Comparison of ENCODE assay signal across 8 cellular contexts in genomic region chr18:12990977-12991838, GRCh38. TPM values are rescaled to one million over a fixed set of nuclear protein-coding genes. Genes with fewer than 3 reads are reported as not detected.
A peak's percentile ranks its signal among the peaks of the same experiment; 100 is the strongest.
DNase-seq lines count a peak whose midpoint lies in the region; ATAC-seq and TF ChIP-seq lines count a peak whose summit lies in the region.

TSS of gene CEP192 (plus strand) at chr18:12991362. CDS start at chr18:12999425, 8,063 bp downstream.

- H4K20me1 ChIP-seq in KMS-11 (ENCODE audit: insufficient read depth) = peaks cover 3% of the 10 kb centered on the region

- H3K27ac ChIP-seq in KMS-11 (peak within 1 kb of the TSS; percentile 68), Peyer's patch (peak within 1 kb of the TSS; percentile 63 to 94 (median 88)), muscle layer of duodenum (ENCODE audit: low read length) (peak within 1 kb of the TSS; percentile 83)

- peak within 1 kb of the TSS; percentile 84 for H2AFZ ChIP-seq in KMS-11 (ENCODE audit: low read depth)

- no peaks in the 10 kb centered on the region for H3K36me3 ChIP-seq in KMS-11 (ENCODE audit: insufficient read depth)
- peaks cover 0 to 5% (median 0%) of the 10 kb centered on the region in 3 donors for H3K36me3 ChIP-seq in Peyer's patch
- H3K36me3 ChIP-seq in muscle layer of duodenum (ENCODE audit: control insufficient read depth in 1 of 2, insufficient read depth in 2 of 2, low read length in 2 of 2) = peaks cover 0 to 9% of the 10 kb centered on the region in 2 donors

- H3K4me2 ChIP-seq in KMS-11 = peak within 1 kb of the TSS; percentile 89

- H3K79me2 ChIP-seq in KMS-11 (ENCODE audit: insufficient read depth, low read depth) = peaks cover 47% of the 10 kb centered on the region

- peak within 1 kb of the TSS; percentile 35 for H3K4me3 ChIP-seq in KMS-11 (IDR thresholded peaks at IDR 0.05; ENCODE audit: insufficient read depth, low read depth, low read length)
- peak within 1 kb of the TSS; percentile 60 to 88 (median 73) for H3K4me3 ChIP-seq in Peyer's patch
- H3K4me3 ChIP-seq in muscle layer of duodenum (ENCODE audit: low read depth in 1 of 2, low read length in 2 of 2) = peak within 1 kb of the TSS; percentile 83 to 87

- H3K9me3 ChIP-seq in Peyer's patch = no peaks in the 10 kb centered on the region
- no peaks in the 10 kb centered on the region for H3K9me3 ChIP-seq in muscle layer of duodenum (ENCODE audit: control insufficient read depth in 1 of 2, low read length in 2 of 2)

- peak within 1 kb of the TSS; percentile 78 for H3K9ac ChIP-seq in KMS-11

- DNase-seq in DMS79 treated with DMSO at 0.1 percent for 48 hours (lab: John Stamatoyannopoulos, UW) (peak; percentile 99), Peyer's patch (peak; percentile 96 to 99 (median 98))
- peak; percentile 98 for DNase-seq in activated T-cell treated with anti-CD3 and anti-CD28 coated beads, Interleukin-2, amount 50 U/mL, for 48 hours
- peak; percentile 95 to 96 for DNase-seq in stimulated activated CD8-positive, alpha-beta memory T cell treated with anti-CD3 and anti-CD28 coated beads, Interleukin-7, amount 100 ng/mL, for 4 hours (ENCODE audit: low read depth in 2 of 2)

- TF ChIP-seq POLR2A in Peyer's patch (IDR thresholded peaks at IDR 0.05) = peak; percentile 76 to 87

- H3K27me3 ChIP-seq in KMS-11 (ENCODE audit: insufficient read depth, low read depth) (no peaks in the 10 kb centered on the region), Peyer's patch (no peaks in the 10 kb centered on the region), muscle layer of duodenum (ENCODE audit: low read depth, low read length) (no peaks in the 10 kb centered on the region)

- peaks cover 18% of the 10 kb centered on the region for H3K4me1 ChIP-seq in KMS-11 (ENCODE audit: low read depth, poor library complexity, severe bottlenecking)
- peaks cover 0 to 29% (median 0%) of the 10 kb centered on the region in 4 donors for H3K4me1 ChIP-seq in Peyer's patch
- peaks cover 4 to 16% of the 10 kb centered on the region in 2 donors for H3K4me1 ChIP-seq in muscle layer of duodenum (ENCODE audit: control insufficient read depth in 1 of 2, insufficient read depth in 2 of 2, low read length in 2 of 2)

- TF ChIP-seq CTCF in KMS-11 (conservative IDR thresholded peaks at IDR 0.05; ENCODE audit: low read depth, low read length) (no peak), Peyer's patch (IDR thresholded peaks at IDR 0.05) (peak in 1 of 6 experiments; percentile 20)

- ATAC-seq in GM21737 (IDR thresholded peaks at IDR 0.05; ENCODE audit: unreplicated experiment) (peak; percentile 85), esophagus mucosa (peak; percentile 98)

RNA-seq across cellular contexts. Expression of gene CEP192, which starts in this region (rescaled TPM):
- total RNA-seq in Peyer's patch (10 to 100 TPM; 21.9 to 44.6 (median 36.9) TPM), esophagus mucosa (13.7 TPM)

Comparison
In these comparisons a context has a peak if more than half of its experiments do, and no peak if none do; other contexts are left out.
1. Peak in every context shown above with its lines: DNase-seq, ATAC-seq, H3K4me3 ChIP-seq and H3K27ac ChIP-seq.
2. H3K4me3 ChIP-seq: peak in every context shown above with its lines; median percentile 85 in muscle layer of duodenum; 73 in Peyer's patch; 35 in KMS-11.